In the genomic region with DNA sequence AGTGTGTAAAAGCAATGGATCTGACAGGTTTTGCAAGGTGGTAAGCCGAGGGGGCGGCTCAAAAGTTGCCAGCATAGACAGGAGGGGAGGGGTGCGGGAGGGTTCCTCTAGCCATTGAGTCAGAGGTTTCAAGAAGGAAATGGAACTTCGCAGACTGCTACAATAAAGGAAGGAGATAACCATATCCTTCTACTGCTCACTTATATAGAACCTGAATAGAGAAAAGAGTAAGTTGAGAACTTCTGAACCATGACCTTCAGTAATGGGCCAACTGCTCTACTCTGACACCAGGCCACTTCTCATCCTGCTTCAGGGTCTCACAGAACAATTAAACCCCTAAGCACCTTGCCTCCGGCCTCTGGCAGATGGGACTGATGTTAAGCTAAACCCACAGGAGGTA, we compare ENCODE assay signal across 9 cellular contexts. TPM values are rescaled to one million over a fixed set of nuclear protein-coding genes. Genes with fewer than 3 reads are reported as not detected.
DNase-seq lines count a peak whose midpoint lies in the region; ATAC-seq and TF ChIP-seq lines count a peak whose summit lies in the region.
"Had no signal": no experiment of that assay in that cellular context is flagged by ENCODE, and none has a peak within 500 bp of the region (broad histone marks: within the 10 kb centered on the region; RNA-seq: fewer than 3 reads in every experiment).

No MANE protein-coding gene starts in this region.

- H3K36me3 Mint-ChIP-seq in T-helper 17 cell (ENCODE audit: low read depth) (no peaks in the 10 kb centered on the region), WTC11 (no peaks in the 10 kb centered on the region)

- DNase-seq in T-helper 17 cell: no peak
- peak; percentile 32 to 49 for DNase-seq in stimulated activated CD4-positive, alpha-beta T cell treated with anti-CD3 and anti-CD28 coated beads, Interleukin-2, amount 100 ng/mL, for 48 hours
- no peak for DNase-seq in T1000 (lab: John Stamatoyannopoulos, UW)
- DNase-seq in WTC11 (ENCODE audit: low spot score): no peak
- DNase-seq in epidermal melanocyte (ENCODE audit: insufficient read length, low spot score): no peak
- DNase-seq in dermis blood vessel endothelial cell: no peak

- TF ChIP-seq CTCF in WTC11 (IDR thresholded peaks at IDR 0.05): no peak

- H3K9me3 ChIP-seq in T-helper 17 cell (ENCODE audit: control insufficient read depth, low read length, poor library complexity, severe bottlenecking): no peaks in the 10 kb centered on the region
- H3K9me3 ChIP-seq: ascending aorta had no signal

- POLR2A ChIA-PET in WTC11 (lab: Charles Lee): no interaction called here

- H3K9me3 Mint-ChIP-seq in WTC11: no peaks in the 10 kb centered on the region

- H3K4me3 Mint-ChIP-seq in T-helper 17 cell (no peak overlapping the region), WTC11 (no peak overlapping the region)

- H3K27me3 Mint-ChIP-seq in T-helper 17 cell: no peaks in the 10 kb centered on the region
- H3K27me3 Mint-ChIP-seq in WTC11 (ENCODE audit: low read depth): no peaks in the 10 kb centered on the region

- peak; percentile 71 for ATAC-seq in GM19043 (IDR thresholded peaks at IDR 0.05; ENCODE audit: low read depth, unreplicated experiment)
- ATAC-seq in HG02870 (IDR thresholded peaks at IDR 0.05; ENCODE audit: unreplicated experiment): peak; percentile 67
- peak; percentile 62 for ATAC-seq in T-helper 17 cell
- no peak for ATAC-seq in WTC11

- H3K27ac Mint-ChIP-seq in T-helper 17 cell (no peak overlapping the region), WTC11 (no peak overlapping the region)

- CTCF ChIA-PET in WTC11 (lab: Charles Lee): interaction anchor here (1.3 kb wide), 1 partner anchor 78 kb away, joined by 3 read pairs; no protein-coding TSS in a partner anchor

- peaks cover 31% of the 10 kb centered on the region for H3K4me1 Mint-ChIP-seq in T-helper 17 cell
- H3K4me1 Mint-ChIP-seq in WTC11: peaks cover 15% of the 10 kb centered on the region

TF ChIP-seq in WTC11, 78 proteins besides CTCF, POLR2A, EP300 and RAD21:
- no peak for TF ChIP-seq PRRX2 (CRISPR knock-in tag; IDR thresholded peaks at IDR 0.05)
- no peak for TF ChIP-seq JAZF1 (CRISPR knock-in tag; IDR thresholded peaks at IDR 0.05)
- TF ChIP-seq, protein P1, sequence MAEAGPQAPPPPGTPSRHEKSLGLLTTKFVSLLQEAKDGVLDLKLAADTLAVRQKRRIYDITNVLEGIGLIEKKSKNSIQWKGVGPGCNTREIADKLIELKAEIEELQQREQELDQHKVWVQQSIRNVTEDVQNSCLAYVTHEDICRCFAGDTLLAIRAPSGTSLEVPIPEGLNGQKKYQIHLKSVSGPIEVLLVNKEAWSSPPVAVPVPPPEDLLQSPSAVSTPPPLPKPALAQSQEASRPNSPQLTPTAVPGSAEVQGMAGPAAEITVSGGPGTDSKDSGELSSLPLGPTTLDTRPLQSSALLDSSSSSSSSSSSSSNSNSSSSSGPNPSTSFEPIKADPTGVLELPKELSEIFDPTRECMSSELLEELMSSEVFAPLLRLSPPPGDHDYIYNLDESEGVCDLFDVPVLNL (CRISPR knock-in tag; IDR thresholded peaks at IDR 0.05; ENCODE audit: borderline replicate concordance, low read depth): no peak
- TF ChIP-seq SP1 (CRISPR knock-in tag; conservative IDR thresholded peaks at IDR 0.05): no peak
- TF ChIP-seq ZNF671 (CRISPR knock-in tag; IDR thresholded peaks at IDR 0.05): no peak
- TF ChIP-seq SMAD4 (CRISPR knock-in tag; IDR thresholded peaks at IDR 0.05): no peak
- no peak for TF ChIP-seq EMX1 (CRISPR knock-in tag; IDR thresholded peaks at IDR 0.05)
- TF ChIP-seq SMAD3 (CRISPR knock-in tag; IDR thresholded peaks at IDR 0.05; ENCODE audit: borderline replicate concordance): no peak
- TF ChIP-seq, protein P2, sequence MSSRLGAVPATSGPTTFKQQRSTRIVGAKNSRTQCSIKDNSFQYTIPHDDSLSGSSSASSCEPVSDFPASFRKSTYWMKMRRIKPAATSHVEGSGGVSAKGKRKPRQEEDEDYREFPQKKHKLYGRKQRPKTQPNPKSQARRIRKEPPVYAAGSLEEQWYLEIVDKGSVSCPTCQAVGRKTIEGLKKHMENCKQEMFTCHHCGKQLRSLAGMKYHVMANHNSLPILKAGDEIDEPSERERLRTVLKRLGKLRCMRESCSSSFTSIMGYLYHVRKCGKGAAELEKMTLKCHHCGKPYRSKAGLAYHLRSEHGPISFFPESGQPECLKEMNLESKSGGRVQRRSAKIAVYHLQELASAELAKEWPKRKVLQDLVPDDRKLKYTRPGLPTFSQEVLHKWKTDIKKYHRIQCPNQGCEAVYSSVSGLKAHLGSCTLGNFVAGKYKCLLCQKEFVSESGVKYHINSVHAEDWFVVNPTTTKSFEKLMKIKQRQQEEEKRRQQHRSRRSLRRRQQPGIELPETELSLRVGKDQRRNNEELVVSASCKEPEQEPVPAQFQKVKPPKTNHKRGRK (CRISPR knock-in tag; IDR thresholded peaks at IDR 0.05; ENCODE audit: borderline replicate concordance): no peak
TF ChIP-seq in WTC11: peak in this region for 0.

RNA-seq across cellular contexts. Expression of a gene that starts 26.3 kb away (rescaled TPM):
- total RNA-seq in T-helper 17 cell (1 to 10 TPM in 1 of 2 donors, under 1 TPM in 1; 0.87 to 1.0 TPM), WTC11 (2021) (9.3 to 14.8 TPM (median 9.6 TPM) in 3 replicates), dermis blood vessel endothelial cell (47.1 and 50.5 TPM in 2 replicates)

Comparison
In these comparisons a context has a peak if more than half of its experiments do, and no peak if none do; other contexts are left out.
1. DNase-seq: peak in stimulated activated CD4-positive, alpha-beta T cell treated with anti-CD3 and anti-CD28 coated beads, Interleukin-2, amount 100 ng/mL, for 48 hours (2 of 2); none in T-helper 17 cell (0 of 3), T1000 (single experiment), WTC11 (single experiment), epidermal melanocyte (single experiment) and dermis blood vessel endothelial cell (single experiment).